ENCODE assay signal across 8 cellular contexts in genomic region chr3:135918600-135918999, GRCh38. TPM values are rescaled to one million over a fixed set of nuclear protein-coding genes. Genes with fewer than 3 reads are reported as not detected.
DNase-seq lines count a peak whose midpoint lies in the region; ATAC-seq and TF ChIP-seq lines count a peak whose summit lies in the region.

No MANE protein-coding gene starts in this region.

- DNase-seq in GM13977 (ENCODE audit: low spot score) (no peak), foreskin keratinocyte (peak in 1 of 2 donors; percentile 34), sciatic nerve (ENCODE audit: low spot score) (no peak), GM19238 (ENCODE audit: insufficient read length, low spot score) (no peak), GF-D8 (lab: John Stamatoyannopoulos, UW) (no peak), NCI-H1048 (lab: John Stamatoyannopoulos, UW) (no peak)
- DNase-seq in stimulated activated CD4-positive, alpha-beta T cell treated with anti-CD3 and anti-CD28 coated beads, Interleukin-2, amount 100 ng/mL, for 48 hours = no peak

- intact Hi-C loops in sciatic nerve (cut with DNase I) = no loop called here

- H3K4me1 ChIP-seq in foreskin keratinocyte = peaks cover 16% of the 10 kb centered on the region

- H3K27me3 ChIP-seq in foreskin keratinocyte = no peaks in the 10 kb centered on the region

- peak; percentile 10 for TF ChIP-seq CTCF in GM13977 (IDR thresholded peaks at IDR 0.05; ENCODE audit: extremely low read depth, insufficient read depth, missing control alignments)
- TF ChIP-seq CTCF in foreskin keratinocyte (conservative IDR thresholded peaks at IDR 0.05) = peak; percentile 77

- ATAC-seq in SK-N-SH treated with all-trans-retinoic acid at 6 μM for 48 hours (peak; percentile 91), foreskin keratinocyte (peak; percentile 48), sciatic nerve (peak; percentile 76)

- in situ Hi-C loops in GM13977 (cut with MboI; ENCODE audit: low pct_unique_long_range_greater_than_20kb, low sequenced_read_pairs, unreplicated experiment) = no loop called here

- no peak overlapping the region for H3K27ac ChIP-seq in foreskin keratinocyte

TF ChIP-seq in SK-N-SH treated with all-trans-retinoic acid at 6 μM for 48 hours, 23 proteins besides CTCF, POLR2A, EP300 and RAD21:
- no peak for TF ChIP-seq PPARA (CRISPR knock-in tag; IDR thresholded peaks at IDR 0.05; ENCODE audit: borderline replicate concordance)
- TF ChIP-seq ISL1 (CRISPR knock-in tag; IDR thresholded peaks at IDR 0.05) = no peak

RNA-seq across cellular contexts. Expression of gene PPP2R3A, which starts 46.9 kb away (rescaled TPM):
- total RNA-seq in foreskin keratinocyte = 15.4 and 19.1 TPM in 2 replicates
- 3.2 and 3.3 TPM in 2 replicates for polyA plus RNA-seq in foreskin keratinocyte
- total RNA-seq in sciatic nerve = 15.2 TPM
